Comparison of ENCODE assay signal across 9 cellular contexts in the genomic region with DNA sequence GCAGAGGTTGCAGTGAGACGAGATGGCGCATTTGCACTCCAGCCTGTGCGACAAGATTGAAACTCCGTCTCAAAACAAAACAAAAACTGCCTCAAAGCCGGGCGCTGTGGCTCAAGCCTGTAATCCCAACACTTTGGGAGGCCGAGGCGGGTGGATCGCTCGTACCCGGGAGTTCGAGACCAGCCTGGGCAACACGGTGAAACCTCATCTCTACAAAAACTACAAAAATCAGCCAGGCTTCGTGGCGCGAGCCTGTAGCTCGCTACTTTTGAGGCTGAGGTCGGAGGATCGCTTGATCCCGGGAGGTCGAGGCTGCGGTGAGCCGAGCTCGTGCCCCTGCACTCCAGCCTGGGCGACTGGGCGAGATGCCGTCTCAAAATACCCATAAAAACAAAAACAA. TPM values are rescaled to one million over a fixed set of nuclear protein-coding genes. Genes with fewer than 3 reads are reported as not detected.
DNase-seq lines count a peak whose midpoint lies in the region; ATAC-seq and TF ChIP-seq lines count a peak whose summit lies in the region.
"Had no signal": no experiment of that assay in that cellular context is flagged by ENCODE, and none has a peak within 500 bp of the region (broad histone marks: within the 10 kb centered on the region; RNA-seq: fewer than 3 reads in every experiment).

No MANE protein-coding gene starts in this region.

- peaks cover 23% of the 10 kb centered on the region for H3K4me1 Mint-ChIP-seq in progenitor cell of endocrine pancreas (ENCODE audit: low read depth)

- POLR2A ChIA-PET in Panc1 (lab: Charles Lee): no interaction called here

- peaks cover 10% of the 10 kb centered on the region for H3K36me3 Mint-ChIP-seq in progenitor cell of endocrine pancreas (ENCODE audit: insufficient read depth)

- intact Hi-C loops in Panc1 (cut with micrococcal nuclease; ENCODE audit: unreplicated experiment): loop anchor here (10.0 kb wide), 1 partner anchor 149 kb away; no protein-coding TSS in a partner anchor
- intact Hi-C loops in esophagus squamous epithelium (cut with DNase I): no loop called here

- in situ Hi-C loops in Panc1 (cut with HindIII; ENCODE audit: low pct_unique_long_range_greater_than_20kb, low sequenced_read_pairs): no loop called here

- H3K4me3 Mint-ChIP-seq in progenitor cell of endocrine pancreas (ENCODE audit: low read depth): peak overlapping the region; percentile 99

- no peaks in the 10 kb centered on the region for H3K9me3 Mint-ChIP-seq in progenitor cell of endocrine pancreas (ENCODE audit: low read depth)

- H3K27ac ChIP-seq in Panc1 (ENCODE audit: low read length) (peak overlapping the region; percentile 98), esophagus squamous epithelium (peak overlapping the region in 2 of 4 donors; percentile 86 to 90)

- H3K4me3 ChIP-seq in Panc1 (ENCODE audit: low read depth in 2 of 2, low read length in 2 of 2): peak overlapping the region; percentile 99 to 100
- peak overlapping the region; percentile 80 to 93 (median 90) for H3K4me3 ChIP-seq in esophagus squamous epithelium

- H3K36me3 ChIP-seq in Panc1 (ENCODE audit: control insufficient read depth, insufficient read depth, low read length) (peaks cover 32% of the 10 kb centered on the region), esophagus squamous epithelium (peaks cover 0 to 39% (median 3%) of the 10 kb centered on the region in 3 donors)

- H3K9me3 ChIP-seq in Panc1 (ENCODE audit: control insufficient read depth, insufficient read depth, low read depth, low read length): no peaks in the 10 kb centered on the region
- no peaks in the 10 kb centered on the region for H3K9me3 ChIP-seq in esophagus squamous epithelium

- no peak for ATAC-seq in Panc1
- no peak for ATAC-seq in GM18517 (IDR thresholded peaks at IDR 0.05; ENCODE audit: unreplicated experiment)

- no TSS peak for BruUV-seq in Panc1 (replicated peaks; lab: Mats Ljungman, UMichigan)

- TF ChIP-seq CTCF in Panc1 (IDR thresholded peaks at IDR 0.05): no peak
- TF ChIP-seq CTCF in esophagus squamous epithelium (IDR thresholded peaks at IDR 0.05): no peak
- no peak for TF ChIP-seq CTCF in progenitor cell of endocrine pancreas (IDR thresholded peaks at IDR 0.05; ENCODE audit: unreplicated experiment)

- TF ChIP-seq POLR2A in esophagus squamous epithelium (IDR thresholded peaks at IDR 0.05): no peak

- peak; percentile 19 for DNase-seq in ELF-1 (ENCODE audit: low read depth, low spot score)
- no peak for DNase-seq in Panc1 (ENCODE audit: low read depth, low spot score)
- DNase-seq in esophagus squamous epithelium (lab: John Stamatoyannopoulos, UW): no peak
- DNase-seq in progenitor cell of endocrine pancreas (ENCODE audit: low spot score, unreplicated experiment): no peak
- DNase-seq in SK-N-DZ (ENCODE audit: low spot score): no peak
- DNase-seq in NCI-H1417 treated with DMSO at 0.1 percent for 48 hours (lab: John Stamatoyannopoulos, UW): no peak
- no peak for DNase-seq in NCI-H1694 (lab: John Stamatoyannopoulos, UW)
- DNase-seq: occipital lobe had no signal

- CTCF ChIA-PET in Panc1 (lab: Charles Lee): no interaction called here

- H3K27me3 ChIP-seq in Panc1 (ENCODE audit: control insufficient read depth, insufficient read depth, low read length) (no peaks in the 10 kb centered on the region), esophagus squamous epithelium (no peaks in the 10 kb centered on the region)

- peak overlapping the region; percentile 98 for H3K27ac Mint-ChIP-seq in progenitor cell of endocrine pancreas

- peaks cover 27% of the 10 kb centered on the region for H3K4me1 ChIP-seq in Panc1 (ENCODE audit: control insufficient read depth, insufficient read depth, low read length)
- peaks cover 19 to 67% (median 23%) of the 10 kb centered on the region in 3 donors for H3K4me1 ChIP-seq in esophagus squamous epithelium

- WGBS in esophagus squamous epithelium, 2 donors: 61 to 71% methylated on average over 20 to 25 of the region's 27 CpGs

- H3K27me3 Mint-ChIP-seq in progenitor cell of endocrine pancreas: no peaks in the 10 kb centered on the region

RNA-seq across cellular contexts. Expression of gene GFM2, which starts 1.0 kb away (rescaled TPM):
- total RNA-seq in Panc1 (2021; ENCODE audit: unreplicated experiment) (22.5 TPM), esophagus squamous epithelium (10 to 100 TPM; 10.2 to 26.4 (median 19.6) TPM), progenitor cell of endocrine pancreas (32.9 and 35.6 TPM in 2 replicates)
- polyA plus RNA-seq in Panc1 (2012; ENCODE audit: insufficient read length): 13.1 TPM
- 72.9 and 73.6 TPM in 2 replicates for polyA plus RNA-seq in SK-N-DZ (2014; cell fraction: cytosol; rRNA removed)
- 116 and 143 TPM in 2 replicates for polyA plus RNA-seq in SK-N-DZ (2014; cell fraction: nucleus; rRNA removed)

RNA-seq across cellular contexts. Expression of gene NSA2, which starts 1.1 kb away (rescaled TPM):
- 42.7 TPM for total RNA-seq in Panc1 (2021; ENCODE audit: unreplicated experiment)
- polyA plus RNA-seq in Panc1 (2012; ENCODE audit: insufficient read length): 67.0 TPM
- 100 to 1,000 TPM in 1 of 4 donors, 10 to 100 TPM in 3; 49.8 to 119 (median 82.7) TPM for total RNA-seq in esophagus squamous epithelium
- total RNA-seq in progenitor cell of endocrine pancreas: 74.8 and 78.3 TPM in 2 replicates
- 143 and 152 TPM in 2 replicates for polyA plus RNA-seq in SK-N-DZ (2014; cell fraction: cytosol; rRNA removed)
- 80.2 and 83.4 TPM in 2 replicates for polyA plus RNA-seq in SK-N-DZ (2014; cell fraction: nucleus; rRNA removed)
